ENCODE assay signal across 23 cellular contexts in genomic region chr1:181817091-181817490, GRCh38.
"Had no signal": no experiment of that assay in that cellular context is flagged by ENCODE, and none has a peak within 500 bp of the region (broad histone marks: within the 10 kb centered on the region; RNA-seq: fewer than 3 reads in every experiment).

No MANE protein-coding gene starts in this region.

- H3K36me3 ChIP-seq: esophagus muscularis mucosa, gastroesophageal sphincter, spleen, tibial nerve, upper lobe of right lung, vagina had no signal

- H3K4me1 ChIP-seq: esophagus muscularis mucosa, gastroesophageal sphincter, parathyroid adenoma, psoas muscle, spleen, testis, tibial nerve, upper lobe of right lung, vagina had no signal

- H2AFZ ChIP-seq: parathyroid adenoma had no signal

- H3K27me3 ChIP-seq: esophagus muscularis mucosa, gastroesophageal sphincter, spleen, testis, tibial nerve, upper lobe of right lung, vagina had no signal

- H3K9ac ChIP-seq: parathyroid adenoma had no signal

- H3K9me3 ChIP-seq: esophagus muscularis mucosa, psoas muscle, testis, tibial nerve, upper lobe of right lung, vagina had no signal

- DNase-seq: effector CD4-positive, alpha-beta T cell; glutamatergic neuron; immature natural killer cell; mammary epithelial cell; natural killer cell; occipital lobe; psoas muscle; spleen; stimulated activated CD4-positive, alpha-beta T cell treated with anti-CD3 and anti-CD28 coated beads, Interleukin-15, amount 100 ng/mL, for 24 hours; stimulated activated CD4-positive, alpha-beta T cell treated with anti-CD3 and anti-CD28 coated beads, Interleukin-1b, Interleukin-23, amount 100 ng/mL, for 48 hours; stimulated activated CD4-positive, alpha-beta T cell treated with anti-CD3 and anti-CD28 coated beads, Interleukin-4, amount 100 ng/mL, for 24 hours; stimulated activated naive CD8-positive, alpha-beta T cell treated with anti-CD3 and anti-CD28 coated beads, Interleukin-15, amount 100 ng/mL, for 72 hours; testis; upper lobe of right lung had no signal

- ATAC-seq: gastroesophageal sphincter; left lobe of liver; natural killer cell; psoas muscle; sciatic nerve; stimulated activated memory B cell treated with anti-CD40 and anti-IgM and Interleukin-4, amounts not matched to agents 10 μg/mL and 1 μg/mL and 100 μg/mL, for 72 hours; stimulated activated naive CD8-positive, alpha-beta T cell treated with anti-CD3 and anti-CD28 coated beads, Interleukin-15, amount 100 ng/mL, for 72 hours; upper lobe of right lung had no signal

- H3K79me2 ChIP-seq: parathyroid adenoma had no signal

- H3K4me3 ChIP-seq: coronary artery, esophagus muscularis mucosa, gastroesophageal sphincter, psoas muscle, spleen, testis, tibial nerve, upper lobe of right lung, vagina had no signal

- H3K27ac ChIP-seq: coronary artery, esophagus muscularis mucosa, gastroesophageal sphincter, parathyroid adenoma, psoas muscle, spleen, testis, tibial nerve, upper lobe of right lung, vagina had no signal
